ENCODE assay signal across 19 cellular contexts in genomic region chr17:50188521-50189395, GRCh38. TPM values are rescaled to one million over a fixed set of nuclear protein-coding genes. Genes with fewer than 3 reads are reported as not detected.
DNase-seq lines count a peak whose midpoint lies in the region; ATAC-seq and TF ChIP-seq lines count a peak whose summit lies in the region.
"Had no signal": no experiment of that assay in that cellular context is flagged by ENCODE, and none has a peak within 500 bp of the region (broad histone marks: within the 10 kb centered on the region; RNA-seq: fewer than 3 reads in every experiment).

No MANE protein-coding gene starts in this region.

- peaks cover 24% of the 10 kb centered on the region for H3K79me2 ChIP-seq in GM23248 (ENCODE audit: insufficient read depth)

- H3K27ac ChIP-seq in GM23248 (peak overlapping the region; percentile 100), brain microvascular endothelial cell (peak overlapping the region; percentile 41)
- H3K27ac ChIP-seq: upper lobe of left lung had no signal

- no peak for TF ChIP-seq CTCF in brain microvascular endothelial cell (IDR thresholded peaks at IDR 0.05; ENCODE audit: low read depth, low read length, missing control alignments)
- no peak for TF ChIP-seq CTCF in mesothelial cell of epicardium (IDR thresholded peaks at IDR 0.05; ENCODE audit: unreplicated experiment)

- no peaks in the 10 kb centered on the region for H3K27me3 Mint-ChIP-seq in mesothelial cell of epicardium (ENCODE audit: low read depth)
- no peaks in the 10 kb centered on the region for H3K27me3 Mint-ChIP-seq in stimulated activated naive B cell treated with anti-CD40 and anti-IgM and Interleukin-4, amounts not matched to agents 10 μg/mL and 1 μg/mL and 100 μg/mL, for 72 hours
- H3K27me3 Mint-ChIP-seq: activated CD4-positive, alpha-beta T cell treated with anti-CD3 and anti-CD28 coated beads, Interleukin-2, amount 10 ng/mL, durations not matched to agents 24 days and 14 days; B cell had no signal

- H3K9me3 ChIP-seq in GM23248 (ENCODE audit: low read depth) = no peaks in the 10 kb centered on the region
- H3K9me3 ChIP-seq: upper lobe of left lung had no signal

- 13 to 18% methylated on average over 20 of the region's 20 CpGs for WGBS in GM23248 (ENCODE audit: low coverage in 1 of 2, low lambda C conversion rate in 2 of 2, missing lambda C conversion rate in 2 of 2), 2 experiments

- peaks cover 26% of the 10 kb centered on the region for H3K36me3 Mint-ChIP-seq in mesothelial cell of epicardium
- H3K36me3 Mint-ChIP-seq in stimulated activated naive B cell treated with anti-CD40 and anti-IgM and Interleukin-4, amounts not matched to agents 10 μg/mL and 1 μg/mL and 100 μg/mL, for 72 hours = no peaks in the 10 kb centered on the region

- H2AFZ ChIP-seq in GM23248 = no peak overlapping the region

- no peak overlapping the region for H3K4me3 Mint-ChIP-seq in mesothelial cell of epicardium
- H3K4me3 Mint-ChIP-seq in stimulated activated naive B cell treated with anti-CD40 and anti-IgM and Interleukin-4, amounts not matched to agents 10 μg/mL and 1 μg/mL and 100 μg/mL, for 72 hours = no peak overlapping the region
- H3K4me3 Mint-ChIP-seq: activated CD4-positive, alpha-beta T cell treated with anti-CD3 and anti-CD28 coated beads, Interleukin-2, amount 10 ng/mL, durations not matched to agents 24 days and 14 days; B cell had no signal

- H4K20me1 ChIP-seq in GM23248 (ENCODE audit: insufficient read depth) = no peaks in the 10 kb centered on the region

- H3K4me1 Mint-ChIP-seq in mesothelial cell of epicardium = peaks cover 33% of the 10 kb centered on the region
- H3K4me1 Mint-ChIP-seq in stimulated activated naive B cell treated with anti-CD40 and anti-IgM and Interleukin-4, amounts not matched to agents 10 μg/mL and 1 μg/mL and 100 μg/mL, for 72 hours = peaks cover 40 to 58% of the 10 kb centered on the region in 2 donors

- H3K9me3 Mint-ChIP-seq in mesothelial cell of epicardium = no peaks in the 10 kb centered on the region
- no peaks in the 10 kb centered on the region for H3K9me3 Mint-ChIP-seq in stimulated activated naive B cell treated with anti-CD40 and anti-IgM and Interleukin-4, amounts not matched to agents 10 μg/mL and 1 μg/mL and 100 μg/mL, for 72 hours
- H3K9me3 Mint-ChIP-seq: activated CD4-positive, alpha-beta T cell treated with anti-CD3 and anti-CD28 coated beads, Interleukin-2, amount 10 ng/mL, durations not matched to agents 24 days and 14 days had no signal

- no peaks in the 10 kb centered on the region for H3K27me3 ChIP-seq in GM23248 (replicated peaks; ENCODE audit: insufficient read depth)
- H3K27me3 ChIP-seq in brain microvascular endothelial cell (replicated peaks) = no peaks in the 10 kb centered on the region
- H3K27me3 ChIP-seq: upper lobe of left lung had no signal

- H3K36me3 ChIP-seq in GM23248 (ENCODE audit: low read depth) (peaks cover 59% of the 10 kb centered on the region), brain microvascular endothelial cell (replicated peaks) (peaks cover 94% of the 10 kb centered on the region)

- peak overlapping the region; percentile 100 for H3K9ac ChIP-seq in GM23248

- ATAC-seq in stimulated activated naive B cell treated with anti-CD40 and anti-IgM and Interleukin-4, amounts not matched to agents 10 μg/mL and 1 μg/mL and 100 μg/mL, for 72 hours (replicated peaks) = no peak
- ATAC-seq in GM19351 (IDR thresholded peaks at IDR 0.05; ENCODE audit: unreplicated experiment) = no peak

- peaks cover 93% of the 10 kb centered on the region for H3F3A ChIP-seq in GM23248 (ENCODE audit: insufficient read depth)

- H3K4me1 ChIP-seq in GM23248 (ENCODE audit: insufficient read depth) = peaks cover 38% of the 10 kb centered on the region

- peak overlapping the region; percentile 20 for H3K4me3 ChIP-seq in GM23248
- no peak overlapping the region for H3K4me3 ChIP-seq in brain microvascular endothelial cell (ENCODE audit: low read depth, low read length)
- H3K4me3 ChIP-seq: upper lobe of left lung had no signal

- in situ Hi-C loops in GM23248 (cut with MboI) = no loop called here
- in situ Hi-C loops in brain microvascular endothelial cell (cut with HindIII; ENCODE audit: low pct_ligation_motif_present, low sequenced_read_pairs) = no loop called here

- DNase-seq in GM23248 (peak; percentile 63), brain microvascular endothelial cell (no peak), mesothelial cell of epicardium (ENCODE audit: low spot score in 2 of 2, unreplicated experiment in 2 of 2) (no peak), T-helper 9 cell (no peak), NCI-H1417 (lab: John Stamatoyannopoulos, UW) (no peak)
- no peak for DNase-seq in stimulated activated naive B cell treated with anti-CD40 and anti-IgM and Interleukin-4, amounts not matched to agents 10 μg/mL and 1 μg/mL and 100 μg/mL, for 72 hours
- DNase-seq in activated CD4-positive, alpha-beta T cell treated with anti-CD3 and anti-CD28 coated beads for 4 hours = no peak
- DNase-seq: activated CD4-positive, alpha-beta T cell treated with anti-CD3 and anti-CD28 coated beads, Interleukin-2, amount 10 ng/mL, durations not matched to agents 24 days and 14 days; activated CD8-positive, alpha-beta memory T cell treated with anti-CD3 and anti-CD28 coated beads, Interleukin-2, amount 50 U/mL, for 48 hours; activated gamma-delta T cell; cortex of kidney; NCI-H146; NCI-H2227 treated with DMSO at 0.1 percent for 48 hours; posterior cingulate gyrus had no signal

- H3K4me2 ChIP-seq in GM23248 (ENCODE audit: unreplicated experiment) = peak overlapping the region; percentile 27

- peak overlapping the region; percentile 93 for H3K27ac Mint-ChIP-seq in mesothelial cell of epicardium
- H3K27ac Mint-ChIP-seq in stimulated activated naive B cell treated with anti-CD40 and anti-IgM and Interleukin-4, amounts not matched to agents 10 μg/mL and 1 μg/mL and 100 μg/mL, for 72 hours = peak overlapping the region; percentile 31
- H3K27ac Mint-ChIP-seq: activated CD4-positive, alpha-beta T cell treated with anti-CD3 and anti-CD28 coated beads, Interleukin-2, amount 10 ng/mL, durations not matched to agents 24 days and 14 days; B cell had no signal

- H3K9me2 ChIP-seq in GM23248 (ENCODE audit: insufficient read depth) = no peaks in the 10 kb centered on the region

RNA-seq across cellular contexts. Expression of gene COL1A1, which starts 12.7 kb away (rescaled TPM):
- total RNA-seq in GM23248 (2014; rRNA removed; shearing (Covaris generic)) = 6,472 and 7,860 TPM in 2 replicates
- 15,283 and 15,653 TPM in 2 replicates for polyA plus RNA-seq in GM23248 (2016; fragmentation: Nextera tagmentation; extraction: Ambion mirVana)
- 3,780 to 4,004 TPM (median 3,972 TPM) in 3 replicates for total RNA-seq in mesothelial cell of epicardium

RNA-seq across cellular contexts. Expression of gene SGCA, which starts 23.0 kb away (rescaled TPM):
- 1.6 TPM in 1 of 2 replicates, not detected in the other for total RNA-seq in GM23248 (2014; rRNA removed; shearing (Covaris generic))
- 1.4 and 1.8 TPM in 2 replicates for polyA plus RNA-seq in GM23248 (2016; fragmentation: Nextera tagmentation; extraction: Ambion mirVana)
- not detected in 3 replicates for total RNA-seq in mesothelial cell of epicardium
- total RNA-seq: endothelial cell of umbilical vein, glomerular endothelial cell had no signal
- polyA plus RNA-seq: endothelial cell of umbilical vein had no signal

RNA-seq across cellular contexts. Expression of gene PPP1R9B, which starts 38.3 kb away (rescaled TPM):
- total RNA-seq in GM23248 (2014; rRNA removed; shearing (Covaris generic)) = 62.0 and 69.4 TPM in 2 replicates
- 2.3 and 3.2 TPM in 2 replicates for polyA plus RNA-seq in GM23248 (2016; fragmentation: Nextera tagmentation; extraction: Ambion mirVana)
- 56.4 to 58.6 TPM (median 56.6 TPM) in 3 replicates for total RNA-seq in mesothelial cell of epicardium

RNA-seq across cellular contexts. Expression of gene SAMD14, which starts 58.8 kb away (rescaled TPM):
- 3.0 and 4.4 TPM in 2 replicates for total RNA-seq in GM23248 (2014; rRNA removed; shearing (Covaris generic))
- 1.3 TPM in 2 replicates for polyA plus RNA-seq in GM23248 (2016; fragmentation: Nextera tagmentation; extraction: Ambion mirVana)
- total RNA-seq in mesothelial cell of epicardium = 17.3 to 20.0 TPM (median 19.4 TPM) in 3 replicates
